ENCODE assay signal across 8 cellular contexts in the genomic region with DNA sequence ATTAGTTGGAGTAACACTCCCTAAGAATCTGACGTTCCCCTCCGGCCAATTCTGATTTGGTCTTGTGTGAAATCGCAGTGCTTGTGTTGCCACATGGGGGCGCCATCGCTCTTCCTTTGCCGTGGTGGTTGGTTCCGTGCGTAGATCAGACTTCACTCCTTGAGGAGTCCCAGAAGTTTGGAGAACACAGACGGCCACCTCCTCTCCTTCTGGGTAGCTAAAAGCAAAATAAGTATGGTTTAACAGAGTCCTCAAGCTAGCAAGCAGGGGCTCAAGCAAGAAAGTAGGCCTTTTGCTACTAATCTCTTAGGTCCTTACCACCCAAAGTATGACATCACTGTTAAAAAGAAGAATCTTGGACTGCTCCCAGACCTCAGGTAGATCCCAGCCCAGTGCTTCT. TPM values are rescaled to one million over a fixed set of nuclear protein-coding genes. Genes with fewer than 3 reads are reported as not detected.
DNase-seq lines count a peak whose midpoint lies in the region; ATAC-seq and TF ChIP-seq lines count a peak whose summit lies in the region.

No MANE protein-coding gene starts in this region.

- TF ChIP-seq CTCF in GM12864 (IDR thresholded peaks at IDR 0.05; ENCODE audit: low read depth, low read length, missing control alignments) (peak; percentile 87), PC-9 (conservative IDR thresholded peaks at IDR 0.05) (peak; percentile 96)

- peaks cover 0 to 7% (median 0%) of the 10 kb centered on the region in 7 donors for H3K9me3 Mint-ChIP-seq in naive B cell

- no peaks in the 10 kb centered on the region; the same call in 1 of the 2 replicates for H3K4me1 ChIP-seq in PC-9 (replicated peaks; ENCODE audit: insufficient read depth)

- ATAC-seq in esophagus mucosa (peak; percentile 77), naive B cell (ENCODE audit: low read depth in 2 of 2) (peak; percentile 64 to 76), HG02870 (IDR thresholded peaks at IDR 0.05; ENCODE audit: unreplicated experiment) (no peak)

- peaks cover 17% of the 10 kb centered on the region; the same call in 1 of the 2 replicates for H3F3A ChIP-seq in PC-9 (ENCODE audit: insufficient read depth, low read depth)

- peaks cover 56 to 68% (median 57%) of the 10 kb centered on the region in 3 donors for H3K4me1 Mint-ChIP-seq in naive B cell

- POLR2A ChIA-PET in PC-9 (lab: Charles Lee; ENCODE audit: unreplicated experiment) = interaction anchor here (0.6 kb wide), 1 partner anchor 940 kb away, joined by 5 read pairs; no protein-coding TSS in a partner anchor

- no peak overlapping the region for H3K27ac ChIP-seq in PC-9

- no peaks in the 10 kb centered on the region for H3K36me3 ChIP-seq in PC-9 (ENCODE audit: low read depth)

- H3K27me3 ChIP-seq in PC-9 (ENCODE audit: insufficient read depth, low read depth) = no peaks in the 10 kb centered on the region

- no peaks in the 10 kb centered on the region for H3K27me3 Mint-ChIP-seq in naive B cell

- H3K9me3 ChIP-seq in PC-9 (ENCODE audit: insufficient read depth, low read depth) = no peaks in the 10 kb centered on the region

- CTCF ChIA-PET in PC-9 (lab: Charles Lee) = no interaction called here

- DNase-seq in GM12864 (ENCODE audit: low read depth) (peak; percentile 52), HUDEP-2 (lab: John Stamatoyannopoulos, UW; ENCODE audit: unreplicated experiment in 76 of 76) (peak in 70 of 76 experiments; percentile 2 to 80 (median 52)), PC-9 (peak; percentile 74 to 75), activated T-cell treated with anti-CD3 and anti-CD28 coated beads for 24 hours (ENCODE audit: low read depth) (peak; percentile 70), naive B cell (peak; percentile 73)
- DNase-seq in stimulated activated CD8-positive, alpha-beta memory T cell treated with anti-CD3 and anti-CD28 coated beads, Interleukin-7, amount 100 ng/mL, for 4 hours (ENCODE audit: low read depth in 2 of 2) = peak; percentile 45 to 54

- peak overlapping the region; percentile 45 for H3K4me2 ChIP-seq in PC-9

- H2AFZ ChIP-seq in PC-9 = no peak overlapping the region

- intact Hi-C loops in PC-9 (cut with micrococcal nuclease; ENCODE audit: unreplicated experiment) = loop anchor here (1.0 to 5.0 kb wide), 6 partner anchors 136 to 1031 kb away; no protein-coding TSS in a partner anchor

- H3K4me3 ChIP-seq in GM12864 (ENCODE audit: low read depth, low read length) (no peak overlapping the region), PC-9 (no peak overlapping the region)

- no peaks in the 10 kb centered on the region for H3K79me2 ChIP-seq in PC-9 (ENCODE audit: low read depth)

- no TSS peak for BruUV-seq in PC-9 (replicated peaks; lab: Mats Ljungman, UMichigan)

- peak overlapping the region in 7 of 8 donors; percentile 12 to 79 (median 45) for H3K4me3 Mint-ChIP-seq in naive B cell

- peak overlapping the region in 4 of 6 donors; percentile 30 to 92 (median 76) for H3K27ac Mint-ChIP-seq in naive B cell

- no peaks in the 10 kb centered on the region for H3K9me2 ChIP-seq in PC-9 (ENCODE audit: insufficient read depth)

- peaks cover 0 to 9% of the 10 kb centered on the region in 2 donors for H3K36me3 Mint-ChIP-seq in naive B cell

- H4K20me1 ChIP-seq in PC-9 (ENCODE audit: insufficient read depth) = no peaks in the 10 kb centered on the region

RNA-seq across cellular contexts. Expression of gene HSPA4, which starts 59.5 kb away (rescaled TPM):
- total RNA-seq in PC-9 (2021) (105 and 140 TPM in 2 replicates), esophagus mucosa (107 TPM)
- polyA plus RNA-seq in naive B cell (ENCODE audit: low read depth in 6 of 6) = 100 to 1,000 TPM in 2 of 6 donors, 10 to 100 TPM in 4; 92.4 to 113 (median 96.2) TPM
